In genomic region chr2:83665894-83666293, GRCh38 we compare ENCODE assay signal across 18 cellular contexts.
A peak's percentile ranks its signal among the peaks of the same experiment; 100 is the strongest.
DNase-seq lines count a peak whose midpoint lies in the region; ATAC-seq, FAIRE-seq and TF ChIP-seq lines count a peak whose summit lies in the region.
"Had no signal": no experiment of that assay in that cellular context is flagged by ENCODE, and none has a peak within 500 bp of the region (broad histone marks: within the 10 kb centered on the region; RNA-seq: fewer than 3 reads in every experiment).

No MANE protein-coding gene starts in this region.

- TF ChIP-seq POLR2A in A549 (IDR thresholded peaks at IDR 0.05; ENCODE audit: low read length): no peak

- no peak for FAIRE-seq in A549 (lab: Jason Lieb, UNC)
- FAIRE-seq: RCC 7860 had no signal

- H3K4me1 ChIP-seq in A549 (no peaks in the 10 kb centered on the region), fibroblast of lung (ENCODE audit: control insufficient read depth, extremely low read depth, insufficient read depth, low read length) (no peaks in the 10 kb centered on the region), PC-9 (replicated peaks; ENCODE audit: insufficient read depth) (no peaks in the 10 kb centered on the region)
- H3K4me1 ChIP-seq: heart left ventricle, upper lobe of right lung had no signal

- POLR2A ChIA-PET in A549 (lab: Yijun Ruan, JAX) (no interaction called here), PC-9 (lab: Charles Lee; ENCODE audit: unreplicated experiment) (no interaction called here)

- H3K36me3 ChIP-seq in fibroblast of lung (ENCODE audit: control insufficient read depth, insufficient read depth, low read length) (no peaks in the 10 kb centered on the region), PC-9 (ENCODE audit: low read depth) (no peaks in the 10 kb centered on the region)
- H3K36me3 ChIP-seq: heart left ventricle, upper lobe of right lung had no signal

- no peaks in the 10 kb centered on the region for H3F3A ChIP-seq in PC-9 (ENCODE audit: insufficient read depth, low read depth)

- H3K9me3 ChIP-seq in A549 (peaks cover 3% of the 10 kb centered on the region; the same call in 1 of the 3 replicates), fibroblast of lung (ENCODE audit: control insufficient read depth, insufficient read depth, low read depth, low read length) (no peaks in the 10 kb centered on the region), PC-9 (ENCODE audit: insufficient read depth, low read depth) (no peaks in the 10 kb centered on the region)
- H3K9me3 ChIP-seq: heart left ventricle, upper lobe of right lung had no signal

- H2AFZ ChIP-seq in fibroblast of lung (ENCODE audit: low read length): no peak overlapping the region
- no peak overlapping the region for H2AFZ ChIP-seq in PC-9

- TF ChIP-seq RAD21 in A549 (conservative IDR thresholded peaks at IDR 0.05 in 1 of 2, IDR thresholded peaks at IDR 0.05 in 1 of 2): no peak

- H3K4me2 ChIP-seq in A549 (no peak overlapping the region), fibroblast of lung (ENCODE audit: extremely low read depth, insufficient read depth, low read length) (no peak overlapping the region), PC-9 (no peak overlapping the region)
- H3K4me2 ChIP-seq: KMS-11 had no signal

- H3K9ac ChIP-seq in fibroblast of lung (ENCODE audit: insufficient read depth, low read length): no peak overlapping the region
- H3K9ac ChIP-seq: KMS-11 had no signal

- intact Hi-C loops in PC-9 (cut with micrococcal nuclease; ENCODE audit: unreplicated experiment): no loop called here

- H4K20me1 ChIP-seq in fibroblast of lung (ENCODE audit: control insufficient read depth, extremely low read depth, insufficient read depth, low read length) (no peaks in the 10 kb centered on the region), PC-9 (ENCODE audit: insufficient read depth) (no peaks in the 10 kb centered on the region)

- BruUV-seq in PC-9 (replicated peaks; lab: Mats Ljungman, UMichigan): no TSS peak

- no peak for TF ChIP-seq EP300 in A549 (IDR thresholded peaks at IDR 0.05)

- peak; percentile 0 to 84 for DNase-seq in A549 (ENCODE audit: low read depth in 1 of 2, low spot score in 1 of 2)
- peak; percentile 24 for DNase-seq in HS-27A (ENCODE audit: low read depth)
- DNase-seq in RKO (ENCODE audit: low spot score): peak; percentile 78
- DNase-seq in fibroblast of lung (ENCODE audit: low read depth in 2 of 2): peak; percentile 0 to 63
- no peak for DNase-seq in NCI-H1105 (lab: John Stamatoyannopoulos, UW)
- DNase-seq in PC-9: no peak
- no peak for DNase-seq in activated CD4-positive, CD25-positive, alpha-beta regulatory T cell (lab: John Stamatoyannopoulos, UW)
- DNase-seq in KBM-7: no peak
- DNase-seq: activated CD4-positive, alpha-beta T cell treated with anti-CD3 and anti-CD28 coated beads, Interleukin-2, amount 10 ng/mL, durations not matched to agents 24 days and 14 days; activated T-cell treated with anti-CD3 and anti-CD28 coated beads, Interleukin-2, amount 50 U/mL, for 24 hours; GOT3; heart left ventricle; NCI-H1436; NCI-H526 treated with DMSO at 0.1 percent for 48 hours; upper lobe of right lung had no signal

- H3K79me2 ChIP-seq in fibroblast of lung (ENCODE audit: control insufficient read depth, insufficient read depth, low read length): no peaks in the 10 kb centered on the region
- no peaks in the 10 kb centered on the region for H3K79me2 ChIP-seq in PC-9 (ENCODE audit: low read depth)

- in situ Hi-C loops in KBM-7 (cut with MboI; ENCODE audit: low pct_unique_long_range_greater_than_20kb, low sequenced_read_pairs): no loop called here

- H3K27ac ChIP-seq in A549 (no peak overlapping the region), fibroblast of lung (ENCODE audit: insufficient read depth, low read length) (no peak overlapping the region), PC-9 (no peak overlapping the region)
- H3K27ac ChIP-seq: heart left ventricle, KMS-11, upper lobe of right lung had no signal

- no peak overlapping the region for H3K4me3 ChIP-seq in A549
- H3K4me3 ChIP-seq in fibroblast of lung (replicated peaks in 1 of 4; ENCODE audit: control extremely low read depth in 1 of 4, insufficient read depth in 1 of 4, low read depth in 3 of 4, low read length in 4 of 4): no peak overlapping the region
- H3K4me3 ChIP-seq in PC-9: no peak overlapping the region
- H3K4me3 ChIP-seq: heart left ventricle, upper lobe of right lung had no signal

- no peak for TF ChIP-seq CTCF in A549 (IDR thresholded peaks at IDR 0.05)
- no peak for TF ChIP-seq CTCF in fibroblast of lung (conservative IDR thresholded peaks at IDR 0.05 in 1 of 2, IDR thresholded peaks at IDR 0.05 in 1 of 2; ENCODE audit: low read depth in 1 of 2, low read length in 2 of 2)
- no peak for TF ChIP-seq CTCF in PC-9 (conservative IDR thresholded peaks at IDR 0.05)

- H3K27me3 ChIP-seq in fibroblast of lung (ENCODE audit: control insufficient read depth, insufficient read depth, low read length) (no peaks in the 10 kb centered on the region), PC-9 (ENCODE audit: insufficient read depth, low read depth) (no peaks in the 10 kb centered on the region)
- H3K27me3 ChIP-seq: heart left ventricle, upper lobe of right lung had no signal

- ATAC-seq in A549: peak in 1 of 2 experiments; percentile 61; a peak in 3 of 6 replicates
- ATAC-seq: stimulated activated memory B cell treated with anti-CD40 and anti-IgM and Interleukin-4, amounts not matched to agents 10 μg/mL and 1 μg/mL and 100 μg/mL, for 72 hours; upper lobe of right lung had no signal

- H3K9me2 ChIP-seq in PC-9 (ENCODE audit: insufficient read depth): no peaks in the 10 kb centered on the region

- 10% methylated on average over 2 of the region's 2 CpGs for WGBS in A549 (ENCODE audit: missing lambda C conversion rate)

- CTCF ChIA-PET in A549 (lab: Yijun Ruan, JAX) (no interaction called here), PC-9 (lab: Charles Lee) (no interaction called here)

TF ChIP-seq in A549, 52 proteins besides CTCF, POLR2A, EP300 and RAD21:
- TF ChIP-seq RARB (CRISPR knock-in tag; IDR thresholded peaks at IDR 0.05) (no peak), HOXB5 (CRISPR knock-in tag; IDR thresholded peaks at IDR 0.05) (peak; percentile 89), MAFK (IDR thresholded peaks at IDR 0.05; ENCODE audit: partially characterized antibody) (peak; percentile 92)

Comparison
In these comparisons a context has a peak if more than half of its experiments do, and no peak if none do; other contexts are left out.
1. DNase-seq: peak in A549 (2 of 2), HS-27A (single experiment), RKO (single experiment) and fibroblast of lung (2 of 2); none in NCI-H1105 (single experiment), PC-9 (0 of 2), activated CD4-positive, CD25-positive, alpha-beta regulatory T cell (0 of 4) and KBM-7 (single experiment).